Comparison of ENCODE assay signal across 17 cellular contexts in genomic region chr7:100007887-100008286, GRCh38. TPM values are rescaled to one million over a fixed set of nuclear protein-coding genes. Genes with fewer than 3 reads are reported as not detected.
DNase-seq lines count a peak whose midpoint lies in the region; ATAC-seq and TF ChIP-seq lines count a peak whose summit lies in the region.
"Had no signal": no experiment of that assay in that cellular context is flagged by ENCODE, and none has a peak within 500 bp of the region (broad histone marks: within the 10 kb centered on the region; RNA-seq: fewer than 3 reads in every experiment).

No MANE protein-coding gene starts in this region.

- TF ChIP-seq CTCF in prostate gland (IDR thresholded peaks at IDR 0.05), result no peak

- 62% methylated on average over 3 of the region's 3 CpGs for WGBS in prostate gland

- intact Hi-C loops in prostate gland (cut with DNase I), result no loop called here

- no peak overlapping the region for H3K4me3 ChIP-seq in prostate gland

- no peak for TF ChIP-seq POLR2A in prostate gland (IDR thresholded peaks at IDR 0.05)

- ATAC-seq in GM19452 (IDR thresholded peaks at IDR 0.05; ENCODE audit: unreplicated experiment), result no peak
- ATAC-seq: Panc1, Right ventricle myocardium inferior had no signal

- no peaks in the 10 kb centered on the region for H3K9me3 ChIP-seq in prostate gland
- H3K9me3 ChIP-seq: BE2C, SK-N-SH had no signal

- peak overlapping the region; percentile 95 to 96 for H3K27ac ChIP-seq in prostate gland

- no peaks in the 10 kb centered on the region for H3K27me3 ChIP-seq in prostate gland (replicated peaks; ENCODE audit: insufficient read depth)

- DNase-seq in HT-29 (ENCODE audit: low spot score), result peak; percentile 37
- peak; percentile 19 for DNase-seq in NCI-H774 (lab: John Stamatoyannopoulos, UW)
- peak; percentile 18 for DNase-seq in left kidney (ENCODE audit: low read depth, low spot score)
- DNase-seq in prostate gland (ENCODE audit: low spot score), result no peak
- DNase-seq in stimulated activated CD4-positive, alpha-beta T cell treated with anti-CD3 and anti-CD28 coated beads, Interleukin-2, amount 100 ng/mL, for 24 hours, result no peak
- DNase-seq in putamen (ENCODE audit: low spot score), result no peak
- DNase-seq: BE2C; CD4-positive, alpha-beta memory T cell; H9; MV-4-11; NCI-H1417 treated with DMSO at 0.1 percent for 48 hours; NCI-H345; NCI-H82; SK-N-SH had no signal

- H3K4me1 ChIP-seq in prostate gland (replicated peaks), result peaks cover 16% of the 10 kb centered on the region
- H3K4me1 ChIP-seq: BE2C had no signal

- H3K36me3 ChIP-seq in prostate gland, result no peaks in the 10 kb centered on the region
- H3K36me3 ChIP-seq: BE2C had no signal

RNA-seq across cellular contexts. Expression of gene ZKSCAN1, which starts 7.5 kb away (rescaled TPM):
- 22.5 and 32.1 TPM in 2 replicates for total RNA-seq in HT-29 (2014; rRNA removed; shearing (Covaris generic))
- total RNA-seq in prostate gland, result 10 to 100 TPM; 75.8 to 86.5 TPM

RNA-seq across cellular contexts. Expression of gene AZGP1, which starts 32.1 kb away (rescaled TPM):
- 42.3 and 43.2 TPM in 2 replicates for total RNA-seq in HT-29 (2014; rRNA removed; shearing (Covaris generic))
- 1,000 to 10,000 TPM; 1,167 to 4,716 TPM for total RNA-seq in prostate gland
- total RNA-seq: CD4-positive, alpha-beta memory T cell; H9 had no signal

RNA-seq across cellular contexts. Expression of gene ZSCAN21, which starts 41.7 kb away (rescaled TPM):
- 7.7 and 7.9 TPM in 2 replicates for total RNA-seq in HT-29 (2014; rRNA removed; shearing (Covaris generic))
- 10 to 100 TPM; 24.6 to 38.0 TPM for total RNA-seq in prostate gland

Comparison
In these comparisons a context has a peak if more than half of its experiments do, and no peak if none do; other contexts are left out.
1. DNase-seq: peak in HT-29 (single experiment), NCI-H774 (single experiment) and left kidney (single experiment); none in prostate gland (single experiment), stimulated activated CD4-positive, alpha-beta T cell treated with anti-CD3 and anti-CD28 coated beads, Interleukin-2, amount 100 ng/mL, for 24 hours (0 of 2) and putamen (single experiment).
2. RNA of gene AZGP1, which starts 32.1 kb away (total RNA-seq): 1,167 to 4,716 TPM in prostate gland; 42.3 to 43.2 TPM in HT-29; every median in the first group is over 10 times any median in the second.